12 cellular contexts compared by ENCODE assay signal in genomic region chr2:205407984-205408383, GRCh38.
DNase-seq lines count a peak whose midpoint lies in the region; TF ChIP-seq lines count a peak whose summit lies in the region.
"Had no signal": no experiment of that assay in that cellular context is flagged by ENCODE, and none has a peak within 500 bp of the region (broad histone marks: within the 10 kb centered on the region; RNA-seq: fewer than 3 reads in every experiment).

No MANE protein-coding gene starts in this region.

- H3K4me3 ChIP-seq in foreskin fibroblast (ENCODE audit: low read depth in 1 of 2, low read length in 2 of 2) (no peak overlapping the region), subcutaneous abdominal adipose tissue (ENCODE audit: low read depth in 1 of 5, low read length in 5 of 5) (no peak overlapping the region), HAP-1 (no peak overlapping the region)
- H3K4me3 ChIP-seq: stomach had no signal

- H3K36me3 ChIP-seq in subcutaneous abdominal adipose tissue (ENCODE audit: control insufficient read depth in 5 of 5, insufficient read depth in 5 of 5, low read length in 5 of 5) (no peaks in the 10 kb centered on the region), HAP-1 (replicated peaks) (no peaks in the 10 kb centered on the region)
- H3K36me3 ChIP-seq: stomach had no signal

- DNase-seq in GM04504 (ENCODE audit: low read depth) (peak; percentile 39), amniotic stem cell (lab: John Stamatoyannopoulos, UW) (peak; percentile 36), foreskin fibroblast (peak; percentile 73 to 89), putamen (ENCODE audit: low spot score) (no peak), HAP-1 (ENCODE audit: low spot score in 2 of 2) (no peak), COLO829 (ENCODE audit: low spot score) (no peak)
- DNase-seq: activated CD8-positive, alpha-beta memory T cell treated with anti-CD3 and anti-CD28 coated beads, Interleukin-2, amount 10 ng/mL, durations not matched to agents 7 days and 5 days; activated naive CD8-positive, alpha-beta T cell treated with anti-CD3 and anti-CD28 coated beads, Interleukin-2, amount 10 ng/mL, durations not matched to agents 7 days and 5 days; NCI-H1417 treated with DMSO at 0.1 percent for 48 hours; Right ventricle myocardium superior; stomach had no signal

- no peaks in the 10 kb centered on the region for H3K27me3 ChIP-seq in subcutaneous abdominal adipose tissue (ENCODE audit: control insufficient read depth in 5 of 5, insufficient read depth in 4 of 5, low read length in 5 of 5)
- no peaks in the 10 kb centered on the region for H3K27me3 ChIP-seq in HAP-1 (ENCODE audit: low read depth)
- H3K27me3 ChIP-seq: stomach had no signal

- in situ Hi-C loops in HAP-1 (cut with MboI; ENCODE audit: low sequenced_read_pairs) = no loop called here

- peaks cover 0 to 21% (median 9%) of the 10 kb centered on the region in 5 donors for H3K4me1 ChIP-seq in subcutaneous abdominal adipose tissue (ENCODE audit: control insufficient read depth in 5 of 5, insufficient read depth in 5 of 5, low read length in 5 of 5)
- H3K4me1 ChIP-seq in HAP-1 = no peaks in the 10 kb centered on the region

- H3K9me3 ChIP-seq in subcutaneous abdominal adipose tissue (ENCODE audit: control insufficient read depth in 5 of 5, low read length in 5 of 5) (no peaks in the 10 kb centered on the region), HAP-1 (no peaks in the 10 kb centered on the region)
- H3K9me3 ChIP-seq: stomach had no signal

- H3K9ac ChIP-seq in subcutaneous abdominal adipose tissue (ENCODE audit: low read length in 5 of 5) = no peak overlapping the region

- no peak for TF ChIP-seq CTCF in foreskin fibroblast (IDR thresholded peaks at IDR 0.05; ENCODE audit: low read depth, low read length)

- H3K27ac ChIP-seq in subcutaneous abdominal adipose tissue (ENCODE audit: low read depth, low read length) = peak overlapping the region; percentile 4
- H3K27ac ChIP-seq: stomach had no signal

Comparison
In these comparisons a context has a peak if more than half of its experiments do, and no peak if none do; other contexts are left out.
1. DNase-seq: peak in GM04504 (single experiment), amniotic stem cell (single experiment) and foreskin fibroblast (2 of 2); none in putamen (single experiment), HAP-1 (0 of 2) and COLO829 (single experiment).